Comparison of ENCODE assay signal across 13 cellular contexts in the genomic region with DNA sequence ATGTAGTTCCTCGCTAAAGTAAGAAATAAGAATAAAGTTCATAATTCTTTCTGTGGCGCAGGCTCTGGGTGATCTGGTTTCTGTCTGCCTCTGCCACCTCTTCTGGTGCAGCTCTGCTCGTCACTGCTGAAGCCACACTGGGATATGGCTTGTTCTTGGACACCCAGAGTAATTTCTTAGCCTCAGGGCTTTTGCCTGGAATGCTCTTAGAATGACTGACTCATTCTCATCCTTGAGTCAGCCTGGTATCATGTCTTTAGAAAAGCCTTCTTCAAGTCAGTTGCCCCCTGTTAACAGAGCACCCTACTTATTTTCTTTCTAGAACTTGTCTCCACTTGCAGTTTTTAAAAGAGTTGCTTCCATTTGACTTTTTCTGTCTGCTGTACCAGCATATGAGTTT. TPM values are rescaled to one million over a fixed set of nuclear protein-coding genes. Genes with fewer than 3 reads are reported as not detected.
DNase-seq lines count a peak whose midpoint lies in the region; ATAC-seq and TF ChIP-seq lines count a peak whose summit lies in the region.
"Had no signal": no experiment of that assay in that cellular context is flagged by ENCODE, and none has a peak within 500 bp of the region (broad histone marks: within the 10 kb centered on the region; RNA-seq: fewer than 3 reads in every experiment).

No MANE protein-coding gene starts in this region.

- H3K4me3 Mint-ChIP-seq in activated T-helper 1 cell treated with anti-CD3 and anti-CD28 coated beads, Interleukin-12 subunit alpha, Interleukin-12 subunit beta, Interleukin-2, Interleukin-4 antibody, amounts not matched to agents 30 ng/mL and 10 ng/mL and 1 ng/mL, durations not matched to agents 14 hours and 24 hours and 36 hours, result peak overlapping the region; percentile 96

- H3K79me2 ChIP-seq in HCT116 (ENCODE audit: insufficient read depth, low read length), result peaks cover 42% of the 10 kb centered on the region

- POLR2A ChIA-PET in HCT116 (lab: Charles Lee), result no interaction called here
- POLR2A ChIA-PET in HEK293T (lab: Yijun Ruan, JAX), result no interaction called here

- H3K9me3 ChIP-seq in HCT116 (ENCODE audit: control insufficient read depth in 1 of 2, insufficient read depth in 1 of 2, low read depth in 1 of 2, low read length in 2 of 2) (no peaks in the 10 kb centered on the region), transverse colon (no peaks in the 10 kb centered on the region)
- H3K9me3 ChIP-seq: thoracic aorta had no signal

- TF ChIP-seq EP300 in transverse colon (IDR thresholded peaks at IDR 0.05; ENCODE audit: low read depth), result no peak

- H3K36me3 ChIP-seq in HCT116 (ENCODE audit: control insufficient read depth in 1 of 2, insufficient read depth in 2 of 2, low read length in 2 of 2) (peaks cover 32 to 35% of the 10 kb centered on the region in 2 experiments; a peak in 3 of 4 replicates), transverse colon (peaks cover 0 to 49% (median 25%) of the 10 kb centered on the region in 4 donors)

- no peaks in the 10 kb centered on the region for H3K9me3 Mint-ChIP-seq in activated T-helper 1 cell treated with anti-CD3 and anti-CD28 coated beads, Interleukin-12 subunit alpha, Interleukin-12 subunit beta, Interleukin-2, Interleukin-4 antibody, amounts not matched to agents 30 ng/mL and 10 ng/mL and 1 ng/mL, durations not matched to agents 14 hours and 24 hours and 36 hours

- DNase-seq in AG09319 (ENCODE audit: extremely low read depth, low read depth) (peak; percentile 5), HCT116 (ENCODE audit: low read depth, low spot score) (no peak), islet precursor cell (peak; percentile 96), transverse colon (no peak), HEK293T (ENCODE audit: extremely low spot score) (no peak)
- no peak for DNase-seq in activated T-helper 1 cell treated with anti-CD3 and anti-CD28 coated beads, Interleukin-12 subunit alpha, Interleukin-12 subunit beta, Interleukin-2, Interleukin-4 antibody, amounts not matched to agents 30 ng/mL and 10 ng/mL and 1 ng/mL, durations not matched to agents 14 hours and 24 hours and 36 hours (ENCODE audit: low spot score)
- no peak for DNase-seq in stimulated activated CD4-positive, alpha-beta T cell treated with anti-CD3 and anti-CD28 coated beads, Interleukin-12 subunit alpha, Interleukin-12 subunit beta, amount 100 ng/mL, for 4 hours
- DNase-seq: DMS79 treated with DMSO at 0.1 percent for 48 hours; effector memory CD4-positive, alpha-beta T cell had no signal

- ATAC-seq in HCT116, result no peak
- ATAC-seq in GM21528 (IDR thresholded peaks at IDR 0.05; ENCODE audit: low FRiP score, unreplicated experiment), result no peak

- no peak overlapping the region for H2AFZ ChIP-seq in HCT116 (ENCODE audit: low read depth, low read length, poor library complexity, severe bottlenecking)

- intact Hi-C loops in HCT116 (cut with micrococcal nuclease), result loop anchor here (5.0 to 10.0 kb wide), 3 partner anchors 61 to 116 kb away; a partner anchor contains a TSS
- intact Hi-C loops in activated T-helper 1 cell treated with anti-CD3 and anti-CD28 coated beads, Interleukin-12 subunit alpha, Interleukin-12 subunit beta, Interleukin-2, Interleukin-4 antibody, amounts not matched to agents 30 ng/mL and 10 ng/mL and 1 ng/mL, durations not matched to agents 14 hours and 24 hours and 36 hours (cut with micrococcal nuclease), result loop anchor here (10.0 kb wide), 1 partner anchor 376 kb away; no protein-coding TSS in a partner anchor
- intact Hi-C loops in transverse colon (cut with DNase I; ENCODE audit: low total_unique reads), result no loop called here

- TF ChIP-seq CTCF in AG09319 (IDR thresholded peaks at IDR 0.05; ENCODE audit: low read depth, low read length) (no peak), HCT116 (IDR thresholded peaks at IDR 0.05 in 2 of 3, conservative IDR thresholded peaks at IDR 0.05 in 1 of 3; ENCODE audit: borderline replicate concordance in 1 of 3, insufficient read depth in 1 of 3, low read depth in 2 of 3, low read length in 2 of 3) (no peak), transverse colon (IDR thresholded peaks at IDR 0.05) (no peak)

- CTCF ChIA-PET in HCT116 (lab: Charles Lee) (no interaction called here), HEK293T (lab: Yijun Ruan, JAX) (no interaction called here)

- TF ChIP-seq POLR2A in HCT116 (IDR thresholded peaks at IDR 0.05; ENCODE audit: borderline replicate concordance, extremely low read depth, insufficient read depth, insufficient read length) (no peak), transverse colon (IDR thresholded peaks at IDR 0.05) (no peak)

- H3K36me3 Mint-ChIP-seq in activated T-helper 1 cell treated with anti-CD3 and anti-CD28 coated beads, Interleukin-12 subunit alpha, Interleukin-12 subunit beta, Interleukin-2, Interleukin-4 antibody, amounts not matched to agents 30 ng/mL and 10 ng/mL and 1 ng/mL, durations not matched to agents 14 hours and 24 hours and 36 hours (ENCODE audit: low read depth), result peaks cover 50% of the 10 kb centered on the region

- H3K27me3 ChIP-seq in HCT116 (ENCODE audit: insufficient read depth, low read length) (no peaks in the 10 kb centered on the region), transverse colon (no peaks in the 10 kb centered on the region)

- H3K9me2 ChIP-seq in HCT116 (ENCODE audit: insufficient read depth), result no peaks in the 10 kb centered on the region

- H3K27ac ChIP-seq in HCT116 (ENCODE audit: low read depth, low read length) (no peak overlapping the region), transverse colon (no peak overlapping the region)
- H3K27ac ChIP-seq: KMS-11, thoracic aorta had no signal

- H3K4me1 ChIP-seq in HCT116 (ENCODE audit: control insufficient read depth in 1 of 2, insufficient read depth in 2 of 2, low read length in 2 of 2) (peaks cover 9 to 24% of the 10 kb centered on the region in 2 experiments), transverse colon (peaks cover 8 to 21% (median 9%) of the 10 kb centered on the region in 4 donors)

- in situ Hi-C loops in transverse colon (cut with MboI; ENCODE audit: low pct_ligation_motif_present in 1 of 4, low pct_unique_long_range_greater_than_20kb in 1 of 4, low sequenced_read_pairs in 3 of 4), result no loop called here

- no TSS peak for BruUV-seq in HCT116 (replicated peaks; lab: Mats Ljungman, UMichigan)

- H3K4me3 ChIP-seq in HCT116 (replicated peaks in 1 of 2; ENCODE audit: low read depth in 1 of 2, low read length in 2 of 2) (no peak overlapping the region), transverse colon (no peak overlapping the region)
- H3K4me3 ChIP-seq: lung, thoracic aorta had no signal

- H4K20me1 ChIP-seq in HCT116 (ENCODE audit: insufficient read depth), result no peaks in the 10 kb centered on the region

- WGBS in transverse colon (ENCODE audit: low coverage in 1 of 2), 2 donors, result 88 to 100% methylated on average over 1 to 3 of the region's 3 CpGs

- H3K9ac ChIP-seq in HCT116 (ENCODE audit: low read length), result no peak overlapping the region
- H3K9ac ChIP-seq: KMS-11 had no signal

- peaks cover 4% of the 10 kb centered on the region for H3K27me3 Mint-ChIP-seq in activated T-helper 1 cell treated with anti-CD3 and anti-CD28 coated beads, Interleukin-12 subunit alpha, Interleukin-12 subunit beta, Interleukin-2, Interleukin-4 antibody, amounts not matched to agents 30 ng/mL and 10 ng/mL and 1 ng/mL, durations not matched to agents 14 hours and 24 hours and 36 hours (ENCODE audit: insufficient read depth)

- H3K27ac Mint-ChIP-seq in activated T-helper 1 cell treated with anti-CD3 and anti-CD28 coated beads, Interleukin-12 subunit alpha, Interleukin-12 subunit beta, Interleukin-2, Interleukin-4 antibody, amounts not matched to agents 30 ng/mL and 10 ng/mL and 1 ng/mL, durations not matched to agents 14 hours and 24 hours and 36 hours, result peak overlapping the region; percentile 94

- TF ChIP-seq RAD21 in HCT116 (IDR thresholded peaks at IDR 0.05; ENCODE audit: low read depth), result no peak

- RAD21 ChIA-PET in HCT116 (lab: Charles Lee; ENCODE audit: low non-redundant PET in 1 of 2, low total read pairs in 2 of 2, uncharacterized antibody in 2 of 2, unreplicated experiment in 2 of 2), result no interaction called here

- H3K4me1 Mint-ChIP-seq in activated T-helper 1 cell treated with anti-CD3 and anti-CD28 coated beads, Interleukin-12 subunit alpha, Interleukin-12 subunit beta, Interleukin-2, Interleukin-4 antibody, amounts not matched to agents 30 ng/mL and 10 ng/mL and 1 ng/mL, durations not matched to agents 14 hours and 24 hours and 36 hours (ENCODE audit: low read depth), result peaks cover 72% of the 10 kb centered on the region

- peak overlapping the region; percentile 92 for H3K4me2 ChIP-seq in HCT116 (ENCODE audit: low read length)

TF ChIP-seq in HCT116, 20 proteins besides CTCF, POLR2A, EP300 and RAD21 (continues in another document):
- TF ChIP-seq CEBPB (IDR thresholded peaks at IDR 0.05; ENCODE audit: low read depth), result no peak

TF ChIP-seq in HEK293T, 16 proteins besides CTCF, POLR2A, EP300 and RAD21:
- TF ChIP-seq FOXK2 (IDR thresholded peaks at IDR 0.05) (no peak), CTBP1 (IDR thresholded peaks at IDR 0.05; ENCODE audit: borderline replicate concordance) (no peak), LEF1 (IDR thresholded peaks at IDR 0.05; ENCODE audit: borderline replicate concordance) (no peak), NFRKB (IDR thresholded peaks at IDR 0.05) (no peak)
TF ChIP-seq in HEK293T: peak in this region for 0.

RNA-seq across cellular contexts. Expression of a gene that starts 2.0 kb away (rescaled TPM):
- total RNA-seq in HCT116 (2021; ENCODE audit: unreplicated experiment) (14.0 TPM), transverse colon (10 to 100 TPM; 14.6 to 58.7 (median 18.1) TPM)
- 5.4 and 5.8 TPM in 2 replicates for polyA plus RNA-seq in HCT116 (2012)
- total RNA-seq in activated T-helper 1 cell treated with anti-CD3 and anti-CD28 coated beads, Interleukin-12 subunit alpha, Interleukin-12 subunit beta, Interleukin-2, Interleukin-4 antibody, amounts not matched to agents 30 ng/mL and 10 ng/mL and 1 ng/mL, durations not matched to agents 14 hours and 24 hours and 36 hours, result 31.5 and 32.9 TPM in 2 replicates

RNA-seq across cellular contexts. Expression of a gene that starts 20.7 kb away (rescaled TPM):
- total RNA-seq in HCT116 (2021; ENCODE audit: unreplicated experiment), result 3.1 TPM
- 2.0 and 2.6 TPM in 2 replicates for polyA plus RNA-seq in HCT116 (2012)
- 0.60 and 0.64 TPM in 2 replicates for total RNA-seq in activated T-helper 1 cell treated with anti-CD3 and anti-CD28 coated beads, Interleukin-12 subunit alpha, Interleukin-12 subunit beta, Interleukin-2, Interleukin-4 antibody, amounts not matched to agents 30 ng/mL and 10 ng/mL and 1 ng/mL, durations not matched to agents 14 hours and 24 hours and 36 hours
- total RNA-seq in transverse colon, result 1 to 10 TPM in 1 of 4 donors, under 1 TPM in 1, not detected in 2; 0.68 to 1.6 TPM

Comparison
In these comparisons a context has a peak if more than half of its experiments do, and no peak if none do; other contexts are left out.
1. DNase-seq: peak in AG09319 (single experiment) and islet precursor cell (single experiment); none in HCT116 (single experiment), activated T-helper 1 cell treated with anti-CD3 and anti-CD28 coated beads, Interleukin-12 subunit alpha, Interleukin-12 subunit beta, Interleukin-2, Interleukin-4 antibody, amounts not matched to agents 30 ng/mL and 10 ng/mL and 1 ng/mL, durations not matched to agents 14 hours and 24 hours and 36 hours (single experiment), stimulated activated CD4-positive, alpha-beta T cell treated with anti-CD3 and anti-CD28 coated beads, Interleukin-12 subunit alpha, Interleukin-12 subunit beta, amount 100 ng/mL, for 4 hours (single experiment), transverse colon (single experiment) and HEK293T (single experiment).